24 cellular contexts compared by ENCODE assay signal in the genomic region with DNA sequence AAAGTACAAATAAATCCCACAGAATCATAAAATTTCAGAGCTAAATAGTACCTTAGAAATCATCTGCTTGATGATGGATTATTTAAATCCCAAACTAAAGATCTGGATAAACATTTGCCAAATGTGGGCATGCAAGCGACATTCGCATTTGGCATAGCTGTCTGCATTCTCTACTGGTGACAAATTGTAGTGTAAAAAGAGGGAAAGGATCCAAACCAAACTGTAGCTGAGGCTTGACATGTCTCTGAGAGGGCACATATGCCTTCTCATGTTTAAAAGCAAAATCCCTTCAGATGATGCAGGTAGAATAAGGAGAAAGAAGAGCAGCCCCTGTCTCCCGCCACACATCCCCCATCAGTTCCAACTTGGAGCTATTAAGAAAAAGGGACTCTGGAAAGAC.
"Had no signal": no experiment of that assay in that cellular context is flagged by ENCODE, and none has a peak within 500 bp of the region (broad histone marks: within the 10 kb centered on the region; RNA-seq: fewer than 3 reads in every experiment).

No MANE protein-coding gene starts in this region.

- H3K36me3 Mint-ChIP-seq: brain; naive thymus-derived CD8-positive, alpha-beta T cell; stimulated activated effector memory CD8-positive, alpha-beta T cell treated with anti-CD3 and anti-CD28 coated beads, Interleukin-12 subunit alpha, Interleukin-12 subunit beta, amount 100 ng/mL, for 72 hours had no signal

- H3K27ac ChIP-seq: esophagus muscularis mucosa, gastroesophageal sphincter, left ventricle myocardium inferior, neural progenitor cell, prostate gland, skin epidermis, suprapubic skin, tibial nerve, WERI-Rb-1 had no signal

- H3K27me3 ChIP-seq: esophagus muscularis mucosa, gastroesophageal sphincter, neural progenitor cell, suprapubic skin, tibial nerve had no signal

- H2AFZ ChIP-seq: neural progenitor cell had no signal

- H3K27ac Mint-ChIP-seq: activated CD8-positive, alpha-beta T cell treated with anti-CD3 and anti-CD28 coated beads, Interleukin-2, amount 10 ng/mL, durations not matched to agents 7 days and 5 days; activated naive CD8-positive, alpha-beta T cell treated with anti-CD3 and anti-CD28 coated beads, Interleukin-2, amount 50 U/mL, for 24 hours; activated T-helper 1 cell treated with anti-CD3 and anti-CD28 coated beads, Interleukin-12 subunit alpha, Interleukin-12 subunit beta, Interleukin-2, Interleukin-4 antibody, amounts not matched to agents 30 ng/mL and 10 ng/mL and 1 ng/mL, durations not matched to agents 14 hours and 24 hours and 36 hours; effector memory CD8-positive, alpha-beta T cell; naive thymus-derived CD8-positive, alpha-beta T cell; neural progenitor cell; stimulated activated effector memory CD8-positive, alpha-beta T cell treated with anti-CD3 and anti-CD28 coated beads, Interleukin-12 subunit alpha, Interleukin-12 subunit beta, amount 100 ng/mL, for 72 hours; stimulated activated naive CD8-positive, alpha-beta T cell treated with anti-CD3 and anti-CD28 coated beads, Interleukin-15, amount 100 ng/mL, for 72 hours had no signal

- H3K4me3 ChIP-seq: esophagus muscularis mucosa, gastroesophageal sphincter, left ventricle myocardium inferior, neural progenitor cell, prostate gland, skin epidermis, suprapubic skin, tibial nerve had no signal

- H3K4me3 Mint-ChIP-seq: activated CD8-positive, alpha-beta T cell treated with anti-CD3 and anti-CD28 coated beads, Interleukin-2, amount 10 ng/mL, durations not matched to agents 7 days and 5 days; activated naive CD8-positive, alpha-beta T cell treated with anti-CD3 and anti-CD28 coated beads, Interleukin-2, amount 50 U/mL, for 24 hours; activated T-helper 1 cell treated with anti-CD3 and anti-CD28 coated beads, Interleukin-12 subunit alpha, Interleukin-12 subunit beta, Interleukin-2, Interleukin-4 antibody, amounts not matched to agents 30 ng/mL and 10 ng/mL and 1 ng/mL, durations not matched to agents 14 hours and 24 hours and 36 hours; effector memory CD8-positive, alpha-beta T cell; naive thymus-derived CD8-positive, alpha-beta T cell; neural progenitor cell; stimulated activated effector memory CD8-positive, alpha-beta T cell treated with anti-CD3 and anti-CD28 coated beads, Interleukin-12 subunit alpha, Interleukin-12 subunit beta, amount 100 ng/mL, for 72 hours; stimulated activated naive CD8-positive, alpha-beta T cell treated with anti-CD3 and anti-CD28 coated beads, Interleukin-15, amount 100 ng/mL, for 72 hours had no signal

- H3K4me1 Mint-ChIP-seq: activated naive CD8-positive, alpha-beta T cell treated with anti-CD3 and anti-CD28 coated beads, Interleukin-2, amount 50 U/mL, for 24 hours; naive thymus-derived CD8-positive, alpha-beta T cell; stimulated activated effector memory CD8-positive, alpha-beta T cell treated with anti-CD3 and anti-CD28 coated beads, Interleukin-12 subunit alpha, Interleukin-12 subunit beta, amount 100 ng/mL, for 72 hours; stimulated activated naive CD8-positive, alpha-beta T cell treated with anti-CD3 and anti-CD28 coated beads, Interleukin-15, amount 100 ng/mL, for 72 hours had no signal

- H3K9me3 Mint-ChIP-seq: activated T-helper 1 cell treated with anti-CD3 and anti-CD28 coated beads, Interleukin-12 subunit alpha, Interleukin-12 subunit beta, Interleukin-2, Interleukin-4 antibody, amounts not matched to agents 30 ng/mL and 10 ng/mL and 1 ng/mL, durations not matched to agents 14 hours and 24 hours and 36 hours; brain; neural progenitor cell had no signal

- H3K9ac ChIP-seq: neural progenitor cell had no signal

- H3K36me3 ChIP-seq: esophagus muscularis mucosa, gastroesophageal sphincter, left ventricle myocardium inferior, neural progenitor cell, prostate gland, suprapubic skin, tibial nerve, WERI-Rb-1 had no signal

- H3K27me3 Mint-ChIP-seq: activated naive CD8-positive, alpha-beta T cell treated with anti-CD3 and anti-CD28 coated beads, Interleukin-2, amount 50 U/mL, for 24 hours; brain; effector memory CD8-positive, alpha-beta T cell; stimulated activated naive CD8-positive, alpha-beta T cell treated with anti-CD3 and anti-CD28 coated beads, Interleukin-15, amount 100 ng/mL, for 72 hours had no signal

- H3K9me3 ChIP-seq: esophagus muscularis mucosa, gastroesophageal sphincter, left ventricle myocardium inferior, prostate gland, suprapubic skin, tibial nerve had no signal

- ATAC-seq: activated CD8-positive, alpha-beta T cell treated with anti-CD3 and anti-CD28 coated beads, Interleukin-2, amount 10 ng/mL, durations not matched to agents 7 days and 5 days; activated naive CD8-positive, alpha-beta T cell treated with anti-CD3 and anti-CD28 coated beads, Interleukin-2, amount 50 U/mL, for 24 hours; effector memory CD8-positive, alpha-beta T cell; gastroesophageal sphincter; naive thymus-derived CD8-positive, alpha-beta T cell; stimulated activated effector memory CD8-positive, alpha-beta T cell treated with anti-CD3 and anti-CD28 coated beads, Interleukin-12 subunit alpha, Interleukin-12 subunit beta, amount 100 ng/mL, for 72 hours; stimulated activated naive CD8-positive, alpha-beta T cell treated with anti-CD3 and anti-CD28 coated beads, Interleukin-15, amount 100 ng/mL, for 72 hours had no signal

- H3K4me1 ChIP-seq: prostate gland had no signal

- DNase-seq: activated CD4-positive, alpha-beta T cell treated with anti-CD3 and anti-CD28 coated beads for 1 hour; activated CD4-positive, alpha-beta T cell treated with anti-CD3 and anti-CD28 coated beads, Interleukin-2, amount 50 U/mL, for 1 hour; activated CD8-positive, alpha-beta T cell treated with anti-CD3 and anti-CD28 coated beads, Interleukin-2, amount 10 ng/mL, durations not matched to agents 7 days and 5 days; activated gamma-delta T cell; activated naive CD4-positive, alpha-beta T cell treated with anti-CD3 and anti-CD28 coated beads, Interleukin-2, amount 50 U/mL, for 16 hours; activated naive CD8-positive, alpha-beta T cell treated with anti-CD3 and anti-CD28 coated beads, Interleukin-2, amount 50 U/mL, for 24 hours; effector memory CD8-positive, alpha-beta T cell; head of caudate nucleus; hypothalamus; left ventricle myocardium inferior; naive thymus-derived CD8-positive, alpha-beta T cell; stimulated activated CD4-positive, alpha-beta T cell treated with anti-CD3 and anti-CD28 coated beads, Interleukin-2, amount 100 ng/mL, for 24 hours; stimulated activated naive CD8-positive, alpha-beta T cell treated with anti-CD3 and anti-CD28 coated beads, Interleukin-15, amount 100 ng/mL, for 72 hours; WERI-Rb-1 had no signal
